1 cellular context compared by ENCODE assay signal in genomic region chr1:212844521-212844920, GRCh38.
TF ChIP-seq lines count a peak whose summit lies in the region.

No MANE protein-coding gene starts in this region.

TF ChIP-seq in K562, 482 proteins besides CTCF, POLR2A, EP300 and RAD21:
- TF ChIP-seq CBX3 (IDR thresholded peaks at IDR 0.05; ENCODE audit: borderline replicate concordance in 1 of 2, low read length in 2 of 2) = peak in 1 of 2 experiments; percentile 76; a peak in 1 of 3 replicates
- peak; percentile 52; the same call in 1 of the 2 replicates for TF ChIP-seq CBX5 (IDR thresholded peaks at IDR 0.05; ENCODE audit: borderline replicate concordance, low read depth)
- TF ChIP-seq TRIM24 (IDR thresholded peaks at IDR 0.05) = 0 out of 4 replicates have a peak, but pooled peaks of 1 of the 2 experiments have one; percentile 26
- TF ChIP-seq TRIM28 (IDR thresholded peaks at IDR 0.05) = peak; percentile 60; the same call in 1 of the 2 replicates
TF ChIP-seq in K562: peak in this region for 4; not testable (repeated sequence) for 478.
